Comparison of ENCODE assay signal across 26 cellular contexts in the genomic region with DNA sequence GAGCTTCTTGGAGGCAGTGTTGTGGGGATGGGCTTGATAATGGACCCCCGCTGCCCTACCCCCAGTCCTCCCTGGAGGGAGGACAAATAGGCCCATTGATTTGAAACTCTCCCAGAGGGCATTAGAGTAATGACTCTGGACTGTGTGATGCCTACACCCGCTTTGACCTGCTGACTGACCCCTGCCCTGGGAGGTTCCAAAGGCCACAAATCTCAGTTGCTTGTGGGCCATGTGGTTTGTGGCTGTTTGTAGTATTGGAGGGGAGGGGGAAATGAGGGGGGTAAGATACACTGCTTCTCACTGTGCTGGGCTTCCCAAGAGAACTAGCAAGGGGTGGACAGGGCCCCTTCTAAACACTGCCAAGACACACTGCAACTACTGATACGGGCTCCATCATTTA.
"Had no signal": no experiment of that assay in that cellular context is flagged by ENCODE, and none has a peak within 500 bp of the region (broad histone marks: within the 10 kb centered on the region; RNA-seq: fewer than 3 reads in every experiment).

No MANE protein-coding gene starts in this region.

- H3K27me3 Mint-ChIP-seq: central memory CD8-positive, alpha-beta T cell had no signal

- H3K9me3 Mint-ChIP-seq: activated naive CD4-positive, alpha-beta T cell treated with anti-CD3 and anti-CD28 coated beads, Interleukin-2, amount 50 U/mL, for 72 hours; central memory CD8-positive, alpha-beta T cell; stimulated activated naive B cell treated with anti-CD40 and anti-IgM and Interleukin-4, amounts not matched to agents 10 μg/mL and 1 μg/mL and 100 μg/mL, for 72 hours had no signal

- H3K27me3 ChIP-seq: esophagus squamous epithelium, thyroid gland, upper lobe of left lung, vagina had no signal

- ATAC-seq: activated CD4-positive, alpha-beta T cell treated with anti-CD3 and anti-CD28 coated beads for 36 hours; activated CD8-positive, alpha-beta memory T cell treated with anti-CD3 and anti-CD28 coated beads, Interleukin-2, amount 10 ng/mL, durations not matched to agents 7 days and 5 days; activated CD8-positive, alpha-beta T cell treated with anti-CD3 and anti-CD28 coated beads, Interleukin-2, amount 10 ng/mL, durations not matched to agents 7 days and 5 days; activated naive CD4-positive, alpha-beta T cell treated with anti-CD3 and anti-CD28 coated beads, Interleukin-2, amount 50 U/mL, for 72 hours; left lung; mucosa of descending colon; psoas muscle; stimulated activated naive B cell treated with anti-CD40 and anti-IgM and Interleukin-4, amounts not matched to agents 10 μg/mL and 1 μg/mL and 100 μg/mL, for 72 hours had no signal

- H3K4me1 ChIP-seq: psoas muscle had no signal

- H3K4me3 ChIP-seq: esophagus squamous epithelium, left lung, mucosa of descending colon, psoas muscle, stomach, thyroid gland, upper lobe of left lung, vagina had no signal

- H3K4me3 Mint-ChIP-seq: activated CD8-positive, alpha-beta T cell treated with anti-CD3 and anti-CD28 coated beads, Interleukin-2, amount 10 ng/mL, durations not matched to agents 7 days and 5 days had no signal

- H3K36me3 Mint-ChIP-seq: activated naive CD4-positive, alpha-beta T cell treated with anti-CD3 and anti-CD28 coated beads, Interleukin-2, amount 50 U/mL, for 72 hours; stimulated activated naive B cell treated with anti-CD40 and anti-IgM and Interleukin-4, amounts not matched to agents 10 μg/mL and 1 μg/mL and 100 μg/mL, for 72 hours had no signal

- H3K27ac ChIP-seq: epithelial cell of prostate, esophagus squamous epithelium, left lung, parathyroid adenoma, psoas muscle, stomach, thyroid gland, upper lobe of left lung, vagina had no signal

- H3K27ac Mint-ChIP-seq: activated CD4-positive, alpha-beta T cell treated with anti-CD3 and anti-CD28 coated beads for 36 hours; activated CD8-positive, alpha-beta memory T cell treated with anti-CD3 and anti-CD28 coated beads, Interleukin-2, amount 10 ng/mL, durations not matched to agents 7 days and 5 days; activated CD8-positive, alpha-beta T cell treated with anti-CD3 and anti-CD28 coated beads, Interleukin-2, amount 10 ng/mL, durations not matched to agents 7 days and 5 days; activated naive CD4-positive, alpha-beta T cell treated with anti-CD3 and anti-CD28 coated beads, Interleukin-2, amount 50 U/mL, for 72 hours; stimulated activated naive B cell treated with anti-CD40 and anti-IgM and Interleukin-4, amounts not matched to agents 10 μg/mL and 1 μg/mL and 100 μg/mL, for 72 hours had no signal

- DNase-seq: activated CD4-positive, alpha-beta T cell treated with anti-CD3 and anti-CD28 coated beads for 36 hours; activated CD4-positive, CD25-positive, alpha-beta regulatory T cell; activated CD8-positive, alpha-beta memory T cell treated with anti-CD3 and anti-CD28 coated beads, Interleukin-2, amount 10 ng/mL, durations not matched to agents 7 days and 5 days; activated CD8-positive, alpha-beta T cell treated with anti-CD3 and anti-CD28 coated beads, Interleukin-2, amount 10 ng/mL, durations not matched to agents 7 days and 5 days; activated naive CD4-positive, alpha-beta T cell; activated T-cell treated with anti-CD3 and anti-CD28 coated beads, Interleukin-2, amount 50 U/mL, for 48 hours; anterior cingulate cortex; effector CD8-positive, alpha-beta T cell; esophagus squamous epithelium; foreskin melanocyte; kidney glomerular epithelial cell; left lung; mucosa of descending colon; occipital lobe; psoas muscle; stimulated activated CD4-positive, alpha-beta T cell treated with anti-CD3 and anti-CD28 coated beads, Interleukin-15, amount 100 ng/mL, for 24 hours; stimulated activated CD4-positive, alpha-beta T cell treated with anti-CD3 and anti-CD28 coated beads, Interleukin-2, amount 100 ng/mL, for 24 hours; stimulated activated naive B cell treated with anti-CD40 and anti-IgM and Interleukin-4, amounts not matched to agents 10 μg/mL and 1 μg/mL and 100 μg/mL, for 72 hours; stomach; thyroid gland; upper lobe of left lung had no signal

- H3K36me3 ChIP-seq: esophagus squamous epithelium, left lung, stomach, thyroid gland, upper lobe of left lung, vagina had no signal

- H3K9me3 ChIP-seq: esophagus squamous epithelium, left lung, mucosa of descending colon, psoas muscle, stomach, thyroid gland, upper lobe of left lung, vagina had no signal
